ENCODE assay signal across 13 cellular contexts in the genomic region with DNA sequence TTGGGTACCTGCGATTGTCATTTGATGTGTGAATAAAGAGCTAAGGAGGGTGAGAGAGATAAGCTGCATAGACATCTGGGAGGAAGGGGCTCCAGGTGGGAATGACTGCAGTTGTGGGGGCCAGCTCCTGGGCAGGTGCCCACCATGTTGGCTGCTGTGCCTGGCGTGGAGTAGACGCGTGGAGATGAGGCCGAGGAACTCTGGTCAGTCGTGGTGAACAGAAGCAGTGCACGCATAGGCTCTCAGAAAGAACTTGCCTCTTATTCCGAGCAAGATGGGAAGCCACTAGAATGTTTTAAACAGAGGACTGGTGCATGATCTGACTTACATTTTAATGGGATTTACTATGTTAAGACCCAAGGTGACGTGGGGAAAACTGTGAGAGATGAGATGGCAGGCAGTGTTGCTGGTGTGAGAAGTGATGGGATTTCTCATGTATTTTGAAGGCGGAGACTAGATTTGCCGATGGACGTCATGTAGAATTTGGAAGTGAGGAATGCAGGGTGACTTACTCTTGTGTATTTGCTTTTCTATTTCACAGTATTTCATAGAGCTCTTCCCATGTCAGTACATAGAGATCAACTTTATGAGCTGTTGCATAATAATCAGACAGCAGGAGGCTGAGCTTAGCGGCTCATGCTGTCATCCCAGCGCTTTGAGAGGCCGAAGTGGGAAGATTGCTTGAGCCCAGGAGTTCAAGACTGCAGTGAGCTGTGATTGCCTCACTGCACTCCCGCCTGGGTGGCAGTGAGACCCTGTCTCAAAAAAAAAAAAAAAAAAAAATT.
DNase-seq lines count a peak whose midpoint lies in the region; ATAC-seq and TF ChIP-seq lines count a peak whose summit lies in the region.
"Had no signal": no experiment of that assay in that cellular context is flagged by ENCODE, and none has a peak within 500 bp of the region (broad histone marks: within the 10 kb centered on the region; RNA-seq: fewer than 3 reads in every experiment).

No MANE protein-coding gene starts in this region.

- H3K4me3 Mint-ChIP-seq in CD14-positive monocyte (no peak overlapping the region), brain (peak overlapping the region in 1 of 5 experiments; percentile 15), mesothelial cell of epicardium (no peak overlapping the region)

- H3K9me3 ChIP-seq in tibial nerve = no peaks in the 10 kb centered on the region
- H3K9me3 ChIP-seq: vagina had no signal

- H3K27ac Mint-ChIP-seq in CD14-positive monocyte = peak overlapping the region in 5 of 7 donors; percentile 21 to 81 (median 72)
- peak overlapping the region; percentile 20 to 91 (median 63) for H3K27ac Mint-ChIP-seq in brain
- peak overlapping the region; percentile 6 for H3K27ac Mint-ChIP-seq in mesothelial cell of epicardium

- no peak for TF ChIP-seq CTCF in CD14-positive monocyte (IDR thresholded peaks at IDR 0.05)
- TF ChIP-seq CTCF in brain (conservative IDR thresholded peaks at IDR 0.05) = no peak
- TF ChIP-seq CTCF in mesothelial cell of epicardium (IDR thresholded peaks at IDR 0.05; ENCODE audit: unreplicated experiment) = no peak
- TF ChIP-seq CTCF in tibial nerve (IDR thresholded peaks at IDR 0.05) = no peak

- no peak for ATAC-seq in HG03135 (IDR thresholded peaks at IDR 0.05; ENCODE audit: unreplicated experiment)
- no peak for ATAC-seq in stimulated activated naive CD8-positive, alpha-beta T cell treated with anti-CD3 and anti-CD28 coated beads, Interleukin-15, Interleukin-2, amounts not matched to agents 100 U/mL and 50 U/mL, for 24 hours
- no peak for ATAC-seq in HG02763 (IDR thresholded peaks at IDR 0.05; ENCODE audit: unreplicated experiment)

- 83 to 87% methylated on average over 16 of the region's 16 CpGs for WGBS in tibial nerve, 2 donors

- H3K9me3 Mint-ChIP-seq in CD14-positive monocyte (no peaks in the 10 kb centered on the region), brain (peaks cover 0 to 6% (median 3%) of the 10 kb centered on the region in 5 experiments), mesothelial cell of epicardium (peaks cover 11% of the 10 kb centered on the region)

- H3K4me1 ChIP-seq in tibial nerve = peaks cover 0 to 67% (median 9%) of the 10 kb centered on the region in 4 donors

- H3K36me3 Mint-ChIP-seq in CD14-positive monocyte = peaks cover 9 to 11% of the 10 kb centered on the region in 2 donors
- H3K36me3 Mint-ChIP-seq in brain = peaks cover 28% of the 10 kb centered on the region
- no peaks in the 10 kb centered on the region for H3K36me3 Mint-ChIP-seq in mesothelial cell of epicardium

- DNase-seq in CD14-positive monocyte (ENCODE audit: low spot score) (no peak), HuH-7.5 (ENCODE audit: low spot score) (peak; percentile 77), mesothelial cell of epicardium (ENCODE audit: low spot score in 2 of 2, unreplicated experiment in 2 of 2) (no peak), tibial nerve (ENCODE audit: low spot score in 2 of 2) (no peak)
- no peak for DNase-seq in stimulated activated naive CD8-positive, alpha-beta T cell treated with anti-CD3 and anti-CD28 coated beads, Interleukin-15, Interleukin-2, amounts not matched to agents 100 U/mL and 50 U/mL, for 24 hours
- DNase-seq: activated CD4-positive, alpha-beta T cell treated with anti-CD3 and anti-CD28 coated beads for 48 hours; DMS79; stimulated activated CD4-positive, alpha-beta T cell treated with anti-CD3 and anti-CD28 coated beads, Interleukin-4, amount 100 ng/mL, for 24 hours had no signal

- H3K4me3 ChIP-seq in tibial nerve = no peak overlapping the region
- H3K4me3 ChIP-seq: vagina had no signal

- TF ChIP-seq EP300 in tibial nerve (IDR thresholded peaks at IDR 0.05) = no peak

- no peaks in the 10 kb centered on the region for H3K36me3 ChIP-seq in tibial nerve
- H3K36me3 ChIP-seq: vagina had no signal

- H3K27ac ChIP-seq in tibial nerve = no peak overlapping the region
- H3K27ac ChIP-seq: KMS-11, vagina had no signal

- intact Hi-C loops in CD14-positive monocyte (cut with micrococcal nuclease) = loop anchor here in 1 of 2 donors (10.0 kb wide), 1 partner anchor 115 kb away; a partner anchor contains a TSS

- peaks cover 64% of the 10 kb centered on the region for H3K4me1 Mint-ChIP-seq in CD14-positive monocyte
- peaks cover 62% of the 10 kb centered on the region for H3K4me1 Mint-ChIP-seq in brain
- H3K4me1 Mint-ChIP-seq in mesothelial cell of epicardium = peaks cover 18% of the 10 kb centered on the region

- TF ChIP-seq POLR2A in tibial nerve (IDR thresholded peaks at IDR 0.05) = no peak

- H3K27me3 ChIP-seq in tibial nerve = no peaks in the 10 kb centered on the region
- H3K27me3 ChIP-seq: vagina had no signal

- H3K27me3 Mint-ChIP-seq in CD14-positive monocyte (ENCODE audit: low read depth in 3 of 3) (peaks cover 0 to 2% (median 0%) of the 10 kb centered on the region in 3 donors), brain (peaks cover 2% of the 10 kb centered on the region), mesothelial cell of epicardium (ENCODE audit: low read depth) (no peaks in the 10 kb centered on the region)

Comparison
In these comparisons a context has a peak if more than half of its experiments do, and no peak if none do; other contexts are left out.
1. H3K27ac Mint-ChIP-seq: peak in every context shown above with its lines; median percentile 72 in CD14-positive monocyte; 63 in brain; 6 in mesothelial cell of epicardium.